ENCODE assay signal across 41 cellular contexts in the genomic region with DNA sequence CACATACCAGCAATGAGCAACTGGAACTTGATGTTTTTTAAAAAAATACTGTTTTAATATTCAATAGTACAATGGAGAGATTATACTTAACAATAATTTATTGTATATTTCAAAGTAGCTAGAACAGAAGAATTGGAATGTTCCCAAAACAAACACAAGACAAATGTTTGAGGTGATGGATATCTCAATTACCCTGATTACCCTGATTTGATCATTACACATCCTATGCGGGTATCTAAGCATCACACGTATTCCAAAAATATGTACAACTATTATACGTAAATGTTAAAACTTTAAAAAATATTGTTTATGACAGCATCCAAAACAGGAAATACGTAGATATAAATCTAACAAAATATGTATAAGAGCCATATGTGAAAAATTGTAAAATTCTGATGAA.
"Had no signal": no experiment of that assay in that cellular context is flagged by ENCODE, and none has a peak within 500 bp of the region (broad histone marks: within the 10 kb centered on the region; RNA-seq: fewer than 3 reads in every experiment).

No MANE protein-coding gene starts in this region.

- H3K36me3 ChIP-seq: adrenal gland, brain microvascular endothelial cell, breast epithelium, cardiac muscle cell had no signal

- H3K27me3 ChIP-seq: adrenal gland, ascending aorta, body of pancreas, brain microvascular endothelial cell, breast epithelium, cardiac muscle cell had no signal

- H3K27ac ChIP-seq: adrenal gland, ascending aorta, body of pancreas, brain microvascular endothelial cell, breast epithelium, cardiac muscle cell had no signal

- FAIRE-seq: astrocyte, bronchial epithelial cell had no signal

- H3K27ac Mint-ChIP-seq: activated naive CD4-positive, alpha-beta T cell treated with anti-CD3 and anti-CD28 coated beads for 36 hours; activated naive CD4-positive, alpha-beta T cell treated with anti-CD3 and anti-CD28 coated beads, Interleukin-2, amount 10 ng/mL, durations not matched to agents 7 days and 5 days; activated naive CD4-positive, alpha-beta T cell treated with anti-CD3 and anti-CD28 coated beads, Interleukin-2, amount 50 U/mL, for 24 hours; activated naive CD4-positive, alpha-beta T cell treated with anti-CD3 and anti-CD28 coated beads, Interleukin-2, amount 50 U/mL, for 72 hours; activated naive CD8-positive, alpha-beta T cell; activated naive CD8-positive, alpha-beta T cell treated with anti-CD3 and anti-CD28 coated beads for 36 hours; activated naive CD8-positive, alpha-beta T cell treated with anti-CD3 and anti-CD28 coated beads, Interleukin-2, amount 10 ng/mL, durations not matched to agents 7 days and 5 days; activated naive CD8-positive, alpha-beta T cell treated with anti-CD3 and anti-CD28 coated beads, Interleukin-2, amount 50 U/mL, for 24 hours; activated T-cell treated with anti-CD3 and anti-CD28 coated beads, Interleukin-2, amount 50 U/mL, for 24 hours; activated T-cell treated with anti-CD3 and anti-CD28 coated beads, Interleukin-2, amount 50 U/mL, for 72 hours; activated T-helper 1 cell treated with anti-CD3 and anti-CD28 coated beads, Interleukin-12 subunit alpha, Interleukin-12 subunit beta, Interleukin-2, Interleukin-4 antibody, amounts not matched to agents 30 ng/mL and 10 ng/mL and 1 ng/mL, durations not matched to agents 14 hours and 24 hours and 36 hours; activated T-helper 17 cell treated with anti-CD3 and anti-CD28 coated beads, Interleukin-2, amount 50 U/mL, for 72 hours; activated T-helper 2 cell treated with anti-CD3 and anti-CD28 coated beads, Interferon-gamma antibody, Interleukin-2, Interleukin-4, amounts not matched to agents 10 μg/mL and 5 μg/mL and 100 μg/mL, durations not matched to agents 14 hours and 24 hours and 36 hours; brain had no signal

- H3K4me1 ChIP-seq: adrenal gland, ascending aorta, body of pancreas, breast epithelium had no signal

- H3K27me3 Mint-ChIP-seq: activated naive CD4-positive, alpha-beta T cell treated with anti-CD3 and anti-CD28 coated beads, Interleukin-2, amount 10 ng/mL, durations not matched to agents 7 days and 5 days; activated naive CD4-positive, alpha-beta T cell treated with anti-CD3 and anti-CD28 coated beads, Interleukin-2, amount 50 U/mL, for 24 hours; activated naive CD8-positive, alpha-beta T cell; activated naive CD8-positive, alpha-beta T cell treated with anti-CD3 and anti-CD28 coated beads for 36 hours; activated naive CD8-positive, alpha-beta T cell treated with anti-CD3 and anti-CD28 coated beads, Interleukin-2, amount 10 ng/mL, durations not matched to agents 7 days and 5 days; activated naive CD8-positive, alpha-beta T cell treated with anti-CD3 and anti-CD28 coated beads, Interleukin-2, amount 50 U/mL, for 24 hours; activated T-cell treated with anti-CD3 and anti-CD28 coated beads, Interleukin-2, amount 50 U/mL, for 24 hours; activated T-helper 17 cell treated with anti-CD3 and anti-CD28 coated beads, Interleukin-2, amount 50 U/mL, for 72 hours; central memory CD8-positive, alpha-beta T cell had no signal

- DNase-seq: activated effector memory CD4-positive, alpha-beta T cell treated with anti-CD3 and anti-CD28 coated beads, Interleukin-2, amount 50 U/mL, for 16 hours; activated effector memory CD4-positive, alpha-beta T cell treated with Interleukin-2 at 50 U/mL for 16 hours; activated gamma-delta T cell; activated gamma-delta T cell treated with Interleukin-2 at 50 U/mL for 16 hours; activated naive CD4-positive, alpha-beta T cell; activated naive CD4-positive, alpha-beta T cell treated with anti-CD3 and anti-CD28 coated beads for 36 hours; activated naive CD4-positive, alpha-beta T cell treated with anti-CD3 and anti-CD28 coated beads, Interleukin-2, amount 10 ng/mL, durations not matched to agents 7 days and 5 days; activated naive CD4-positive, alpha-beta T cell treated with anti-CD3 and anti-CD28 coated beads, Interleukin-2, amount 50 U/mL, for 16 hours; activated naive CD4-positive, alpha-beta T cell treated with Interleukin-2 at 50 U/mL for 16 hours; activated naive CD8-positive, alpha-beta T cell treated with anti-CD3 and anti-CD28 coated beads for 36 hours; activated naive CD8-positive, alpha-beta T cell treated with anti-CD3 and anti-CD28 coated beads, Interleukin-2, amount 10 ng/mL, durations not matched to agents 7 days and 5 days; activated naive CD8-positive, alpha-beta T cell treated with anti-CD3 and anti-CD28 coated beads, Interleukin-2, amount 50 U/mL, for 24 hours; activated T-cell treated with anti-CD3 and anti-CD28 coated beads for 4 hours; activated T-cell treated with anti-CD3 and anti-CD28 coated beads, Interleukin-2, amount 50 U/mL, for 1 hour; activated T-cell treated with anti-CD3 and anti-CD28 coated beads, Interleukin-2, amount 50 U/mL, for 24 hours; activated T-cell treated with anti-CD3 and anti-CD28 coated beads, Interleukin-2, amount 50 U/mL, for 4 hours; activated T-cell treated with anti-CD3 and anti-CD28 coated beads, Interleukin-2, amount 50 U/mL, for 48 hours; activated T-cell treated with anti-CD3 and anti-CD28 coated beads, Interleukin-2, amount 50 U/mL, for 72 hours; adrenal gland; amniotic stem cell; amygdala; anterior cingulate cortex; aorta; body of pancreas; brain microvascular endothelial cell; caudate nucleus; central memory CD4-positive, alpha-beta T cell; cerebellar nuclear complex had no signal

- H3K4me3 ChIP-seq: adrenal gland, ascending aorta, body of pancreas, breast epithelium, cardiac muscle cell had no signal

- H3K9me3 Mint-ChIP-seq: activated naive CD4-positive, alpha-beta T cell treated with anti-CD3 and anti-CD28 coated beads, Interleukin-2, amount 50 U/mL, for 24 hours had no signal

- H3K4me1 Mint-ChIP-seq: activated naive CD4-positive, alpha-beta T cell treated with anti-CD3 and anti-CD28 coated beads, Interleukin-2, amount 10 ng/mL, durations not matched to agents 7 days and 5 days; activated naive CD4-positive, alpha-beta T cell treated with anti-CD3 and anti-CD28 coated beads, Interleukin-2, amount 50 U/mL, for 24 hours; activated naive CD8-positive, alpha-beta T cell treated with anti-CD3 and anti-CD28 coated beads for 36 hours; activated naive CD8-positive, alpha-beta T cell treated with anti-CD3 and anti-CD28 coated beads, Interleukin-2, amount 10 ng/mL, durations not matched to agents 7 days and 5 days; activated naive CD8-positive, alpha-beta T cell treated with anti-CD3 and anti-CD28 coated beads, Interleukin-2, amount 50 U/mL, for 24 hours; activated T-helper 17 cell treated with anti-CD3 and anti-CD28 coated beads, Interleukin-2, amount 50 U/mL, for 72 hours; brain had no signal

- H3K9me3 ChIP-seq: adrenal gland, body of pancreas had no signal

- ATAC-seq: activated naive CD4-positive, alpha-beta T cell treated with anti-CD3 and anti-CD28 coated beads, Interleukin-2, amount 50 U/mL, for 72 hours; activated naive CD8-positive, alpha-beta T cell treated with anti-CD3 and anti-CD28 coated beads, Interleukin-2, amount 50 U/mL, for 24 hours; activated T-cell treated with anti-CD3 and anti-CD28 coated beads, Interleukin-2, amount 50 U/mL, for 4 hours; activated T-cell treated with anti-CD3 and anti-CD28 coated beads, Interleukin-2, amount 50 U/mL, for 72 hours; activated T-helper 17 cell treated with anti-CD3 and anti-CD28 coated beads, Interleukin-2, amount 50 U/mL, for 72 hours; body of pancreas had no signal

- H3K4me3 Mint-ChIP-seq: activated naive CD4-positive, alpha-beta T cell treated with anti-CD3 and anti-CD28 coated beads for 36 hours; activated naive CD4-positive, alpha-beta T cell treated with anti-CD3 and anti-CD28 coated beads, Interleukin-2, amount 10 ng/mL, durations not matched to agents 7 days and 5 days; activated naive CD4-positive, alpha-beta T cell treated with anti-CD3 and anti-CD28 coated beads, Interleukin-2, amount 50 U/mL, for 24 hours; activated naive CD8-positive, alpha-beta T cell; activated naive CD8-positive, alpha-beta T cell treated with anti-CD3 and anti-CD28 coated beads for 36 hours; activated naive CD8-positive, alpha-beta T cell treated with anti-CD3 and anti-CD28 coated beads, Interleukin-2, amount 10 ng/mL, durations not matched to agents 7 days and 5 days; activated naive CD8-positive, alpha-beta T cell treated with anti-CD3 and anti-CD28 coated beads, Interleukin-2, amount 50 U/mL, for 24 hours; activated T-cell treated with anti-CD3 and anti-CD28 coated beads, Interleukin-2, amount 50 U/mL, for 24 hours; activated T-cell treated with anti-CD3 and anti-CD28 coated beads, Interleukin-2, amount 50 U/mL, for 4 hours; activated T-cell treated with anti-CD3 and anti-CD28 coated beads, Interleukin-2, amount 50 U/mL, for 72 hours; activated T-helper 1 cell treated with anti-CD3 and anti-CD28 coated beads, Interleukin-12 subunit alpha, Interleukin-12 subunit beta, Interleukin-2, Interleukin-4 antibody, amounts not matched to agents 30 ng/mL and 10 ng/mL and 1 ng/mL, durations not matched to agents 14 hours and 24 hours and 36 hours; activated T-helper 17 cell treated with anti-CD3 and anti-CD28 coated beads, Interleukin-2, amount 50 U/mL, for 72 hours; brain; central memory CD8-positive, alpha-beta T cell had no signal
